Comparison of ENCODE assay signal across 12 cellular contexts in the genomic region with DNA sequence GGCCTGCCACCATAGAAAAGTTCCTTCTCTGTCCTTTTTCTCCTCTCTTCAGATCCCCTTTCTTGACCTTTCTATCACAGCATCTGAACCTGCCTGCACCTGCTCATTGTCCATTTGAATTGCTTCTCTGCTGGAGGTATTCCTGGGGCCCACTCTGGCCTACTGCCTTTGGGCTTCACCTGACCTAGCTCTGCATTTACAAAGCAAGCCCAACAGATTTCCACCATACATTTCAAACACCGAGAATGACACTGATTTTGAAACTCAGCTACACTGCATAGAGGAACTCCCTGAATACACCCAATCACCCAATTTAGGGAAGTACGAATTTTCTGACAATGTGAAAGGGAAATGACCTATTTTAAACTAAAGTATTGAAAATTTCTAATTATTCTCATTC.
DNase-seq lines count a peak whose midpoint lies in the region; ATAC-seq and TF ChIP-seq lines count a peak whose summit lies in the region.
"Had no signal": no experiment of that assay in that cellular context is flagged by ENCODE, and none has a peak within 500 bp of the region (broad histone marks: within the 10 kb centered on the region; RNA-seq: fewer than 3 reads in every experiment).

No MANE protein-coding gene starts in this region.

- H3K4me1 ChIP-seq in OCI-LY7 (ENCODE audit: insufficient read depth, low read length, poor library complexity, severe bottlenecking) (no peaks in the 10 kb centered on the region), mesendoderm (ENCODE audit: control insufficient read depth, low read depth, low read length) (peaks cover 2% of the 10 kb centered on the region)

- no peak overlapping the region for H2BK5ac ChIP-seq in mesendoderm (ENCODE audit: low read length)

- POLR2A ChIA-PET in OCI-LY7 (lab: Charles Lee), result interaction anchor here (0.6 to 0.7 kb wide), 3 partner anchors 10 to 1386 kb away, joined by 3 read pairs; no protein-coding TSS in a partner anchor

- H2AFZ ChIP-seq in OCI-LY7 (ENCODE audit: low read length), result no peak overlapping the region

- no peak overlapping the region for H3K4ac ChIP-seq in mesendoderm (ENCODE audit: low read depth, low read length)

- CTCF ChIA-PET in OCI-LY7 (lab: Charles Lee; ENCODE audit: unreplicated experiment), result no interaction called here

- no peak overlapping the region for H4K5ac ChIP-seq in mesendoderm (ENCODE audit: low read length)

- no peak overlapping the region for H2BK120ac ChIP-seq in mesendoderm (ENCODE audit: low read depth, low read length)

- ATAC-seq in HG03097 (IDR thresholded peaks at IDR 0.05; ENCODE audit: low FRiP score, unreplicated experiment), result peak; percentile 51
- ATAC-seq: HCT116, mucosa of descending colon had no signal

- H4K8ac ChIP-seq in mesendoderm (ENCODE audit: low read depth, low read length), result no peak overlapping the region

- H3K9me2 ChIP-seq in OCI-LY7 (ENCODE audit: insufficient read depth, low read length), result no peaks in the 10 kb centered on the region

- no peaks in the 10 kb centered on the region for H3K79me1 ChIP-seq in mesendoderm (ENCODE audit: low read length)

- H3K9me3 ChIP-seq in OCI-LY7 (ENCODE audit: low read length), result no peaks in the 10 kb centered on the region
- H3K9me3 ChIP-seq: mucosa of descending colon had no signal

- H3K4me2 ChIP-seq in OCI-LY7 (ENCODE audit: low read length) (no peak overlapping the region), mesendoderm (ENCODE audit: low read length) (no peak overlapping the region)

- no TSS peak for BruUV-seq in OCI-LY7 (replicated peaks; lab: Mats Ljungman, UMichigan)

- H3K79me2 ChIP-seq in OCI-LY7 (ENCODE audit: insufficient read depth, low read depth, low read length) (no peaks in the 10 kb centered on the region), mesendoderm (ENCODE audit: control insufficient read depth, insufficient read depth, low read length) (no peaks in the 10 kb centered on the region)

- H3K27me3 ChIP-seq in mesendoderm (ENCODE audit: insufficient read depth, low read length, poor library complexity), result no peaks in the 10 kb centered on the region

- H3K4me3 ChIP-seq in OCI-LY7 (ENCODE audit: low read depth, low read length, poor library complexity, severe bottlenecking) (no peak overlapping the region), mesendoderm (ENCODE audit: low read length) (no peak overlapping the region)
- H3K4me3 ChIP-seq: mucosa of descending colon had no signal

- intact Hi-C loops in OCI-LY7 (cut with micrococcal nuclease; ENCODE audit: unreplicated experiment), result no loop called here

- TF ChIP-seq CTCF in GM20000 (IDR thresholded peaks at IDR 0.05; ENCODE audit: extremely low read depth, missing control alignments) (no peak), VCaP (conservative IDR thresholded peaks at IDR 0.05) (no peak), OCI-LY7 (conservative IDR thresholded peaks at IDR 0.05; ENCODE audit: low read length) (no peak)

- H2AK5ac ChIP-seq in mesendoderm (ENCODE audit: low read length), result no peak overlapping the region

- H3K9ac ChIP-seq in mesendoderm (ENCODE audit: low read length), result no peak overlapping the region

- no CpG with 5 or more reads among the region's 2 CpGs for WGBS in mesendoderm (ENCODE audit: extremely low coverage, insufficient coverage, low lambda C conversion rate)

- no peak overlapping the region for H3K18ac ChIP-seq in mesendoderm (ENCODE audit: low read length)

- H3K36me3 ChIP-seq in OCI-LY7 (ENCODE audit: insufficient read depth, low read length), result no peaks in the 10 kb centered on the region
- H3K36me3 ChIP-seq in mesendoderm (ENCODE audit: control insufficient read depth, insufficient read depth, low read length), result no peaks in the 10 kb centered on the region

- peak overlapping the region; percentile 69 for H3K27ac ChIP-seq in VCaP
- no peak overlapping the region for H3K27ac ChIP-seq in OCI-LY7 (ENCODE audit: low read depth, low read length, poor library complexity, severe bottlenecking)
- no peak overlapping the region for H3K27ac ChIP-seq in mesendoderm (ENCODE audit: low read depth, low read length)

- peak; percentile 83 for DNase-seq in CD1c-positive myeloid dendritic cell (ENCODE audit: extremely low spot score)
- peak; percentile 39 for DNase-seq in GM20000 (ENCODE audit: low spot score)
- no peak for DNase-seq in hypothalamus (lab: John Stamatoyannopoulos, UW)
- DNase-seq in NCI-H146 (lab: John Stamatoyannopoulos, UW), result no peak
- no peak for DNase-seq in OCI-LY7 (ENCODE audit: low spot score)
- no peak for DNase-seq in mesendoderm
- DNase-seq: activated naive CD8-positive, alpha-beta T cell treated with anti-CD3 and anti-CD28 coated beads, Interleukin-2, amount 10 ng/mL, durations not matched to agents 7 days and 5 days; mucosa of descending colon; NCI-H2081 had no signal

- H4K20me1 ChIP-seq in OCI-LY7 (ENCODE audit: insufficient read depth, low read length), result no peaks in the 10 kb centered on the region

- H3K23ac ChIP-seq in mesendoderm (ENCODE audit: low read length), result no peak overlapping the region

- H2BK15ac ChIP-seq in mesendoderm (replicated peaks; ENCODE audit: low read depth), result no peak overlapping the region

- H3K56ac ChIP-seq in mesendoderm (ENCODE audit: low read length), result no peak overlapping the region

Comparison
In these comparisons a context has a peak if more than half of its experiments do, and no peak if none do; other contexts are left out.
1. DNase-seq: peak in CD1c-positive myeloid dendritic cell (single experiment) and GM20000 (single experiment); none in hypothalamus (0 of 51), NCI-H146 (single experiment), OCI-LY7 (single experiment) and mesendoderm (single experiment).